ENCODE assay signal across 26 cellular contexts in the genomic region with DNA sequence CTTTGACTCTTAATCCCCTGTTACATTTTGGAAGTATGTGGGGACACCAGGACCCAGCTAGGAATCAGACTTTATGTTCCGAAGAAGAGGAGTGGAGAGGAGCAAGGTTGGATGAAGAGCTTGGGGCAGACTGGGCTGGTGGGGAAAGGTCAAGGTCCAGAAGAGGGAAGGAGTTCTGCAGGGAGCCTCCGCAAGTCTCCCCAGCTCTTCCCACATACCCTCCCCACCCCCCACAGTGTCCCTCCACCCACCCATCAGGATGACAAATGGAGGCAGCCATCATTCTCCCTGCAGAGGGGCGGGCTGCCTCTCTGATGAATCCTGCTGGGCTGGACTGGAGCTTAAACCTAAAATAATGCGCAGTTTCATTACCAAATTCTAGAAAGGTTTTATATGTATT.
DNase-seq lines count a peak whose midpoint lies in the region; ATAC-seq, FAIRE-seq and TF ChIP-seq lines count a peak whose summit lies in the region.
"Had no signal": no experiment of that assay in that cellular context is flagged by ENCODE, and none has a peak within 500 bp of the region (broad histone marks: within the 10 kb centered on the region; RNA-seq: fewer than 3 reads in every experiment).

No MANE protein-coding gene starts in this region.

- no peak overlapping the region for H3K4me3 Mint-ChIP-seq in HFFc6
- H3K4me3 Mint-ChIP-seq in natural killer cell = no peak overlapping the region
- H3K4me3 Mint-ChIP-seq: CD4-positive, CD25-positive, alpha-beta regulatory T cell had no signal

- H3K27ac Mint-ChIP-seq in HFFc6 (no peak overlapping the region), natural killer cell (no peak overlapping the region)
- H3K27ac Mint-ChIP-seq: CD4-positive, CD25-positive, alpha-beta regulatory T cell had no signal

- H3K9me3 Mint-ChIP-seq in HFFc6 (peaks cover 15% of the 10 kb centered on the region), natural killer cell (no peaks in the 10 kb centered on the region)

- no peak overlapping the region for H3K9ac ChIP-seq in kidney (ENCODE audit: low read length in 2 of 2)
- H3K9ac ChIP-seq: BLaER1 had no signal

- ATAC-seq in sciatic nerve = no peak
- ATAC-seq in GM19023 (IDR thresholded peaks at IDR 0.05; ENCODE audit: unreplicated experiment) = no peak
- no peak for ATAC-seq in natural killer cell
- ATAC-seq: HCT116 had no signal

- peaks cover 5% of the 10 kb centered on the region; the same call in 1 of the 2 replicates for H3K27me3 Mint-ChIP-seq in HFFc6 (ENCODE audit: insufficient read depth)
- H3K27me3 Mint-ChIP-seq in natural killer cell (ENCODE audit: low read depth in 2 of 2) = peaks cover 13 to 65% of the 10 kb centered on the region in 2 donors

- H3K27me3 ChIP-seq in right atrium auricular region (no peaks in the 10 kb centered on the region), vagina (no peaks in the 10 kb centered on the region)
- H3K27me3 ChIP-seq: BLaER1 had no signal

- peaks cover 20% of the 10 kb centered on the region for H3K4me1 Mint-ChIP-seq in HFFc6 (ENCODE audit: low read depth)
- peaks cover 0 to 4% of the 10 kb centered on the region in 2 donors for H3K4me1 Mint-ChIP-seq in natural killer cell
- H3K4me1 Mint-ChIP-seq: CD4-positive, CD25-positive, alpha-beta regulatory T cell had no signal

- TF ChIP-seq CTCF in right atrium auricular region (IDR thresholded peaks at IDR 0.05) (no peak), kidney (IDR thresholded peaks at IDR 0.05; ENCODE audit: borderline replicate concordance, extremely low read depth, insufficient read depth) (no peak), vagina (IDR thresholded peaks at IDR 0.05) (no peak), HFFc6 (IDR thresholded peaks at IDR 0.05) (no peak), natural killer cell (IDR thresholded peaks at IDR 0.05) (no peak)

- FAIRE-seq in kidney (lab: Jason Lieb, UNC) = no peak
- FAIRE-seq: GM12892, GM19239, H1 had no signal

- H3K36me3 Mint-ChIP-seq in HFFc6 (ENCODE audit: low read depth) = peaks cover 5% of the 10 kb centered on the region
- H3K36me3 Mint-ChIP-seq in natural killer cell = no peaks in the 10 kb centered on the region
- H3K36me3 Mint-ChIP-seq: CD4-positive, CD25-positive, alpha-beta regulatory T cell had no signal

- DNase-seq in right atrium auricular region (ENCODE audit: low spot score) (peak; percentile 43), cardiac septum (ENCODE audit: low spot score) (no peak), kidney (peak; percentile 18), sciatic nerve (ENCODE audit: low spot score) (peak; percentile 41), vagina (ENCODE audit: extremely low spot score in 2 of 2) (peak; percentile 55 to 76), HFFc6 (no peak), natural killer cell (no peak)
- DNase-seq: CD4-positive, CD25-positive, alpha-beta regulatory T cell; DMS153; DND-41; Karpas-422; NCI-H1092 treated with DMSO at 0.1 percent for 48 hours; NCI-H1436; NCI-H187; NCI-H2107; NCI-H526; NCI-H82; PC-9; SHP77 had no signal

- peaks cover 0 to 22% of the 10 kb centered on the region in 2 donors for H3K9me3 ChIP-seq in right atrium auricular region
- H3K9me3 ChIP-seq in kidney (ENCODE audit: control insufficient read depth in 1 of 2, low read length in 2 of 2) = peaks cover 0 to 5% of the 10 kb centered on the region in 2 donors
- no peaks in the 10 kb centered on the region for H3K9me3 ChIP-seq in vagina

- intact Hi-C loops in cardiac septum (cut with DNase I) (no loop called here), kidney (cut with DNase I) (no loop called here), sciatic nerve (cut with DNase I) (no loop called here), vagina (cut with DNase I) (no loop called here), natural killer cell (cut with micrococcal nuclease) (no loop called here)

- peaks cover 0 to 12% of the 10 kb centered on the region in 2 donors for H3K4me1 ChIP-seq in right atrium auricular region
- H3K4me1 ChIP-seq in kidney (ENCODE audit: control insufficient read depth in 1 of 2, insufficient read depth in 1 of 2, low read depth in 1 of 2, low read length in 2 of 2) = no peaks in the 10 kb centered on the region
- peaks cover 18% of the 10 kb centered on the region for H3K4me1 ChIP-seq in vagina
- H3K4me1 ChIP-seq: BLaER1 had no signal

- H3K4me3 ChIP-seq in right atrium auricular region (no peak overlapping the region), kidney (ENCODE audit: low read length in 2 of 2) (no peak overlapping the region), vagina (no peak overlapping the region)
- H3K4me3 ChIP-seq: BLaER1, PC-9 had no signal

- no peak for TF ChIP-seq POLR2A in vagina (IDR thresholded peaks at IDR 0.05)

- H3K27ac ChIP-seq in right atrium auricular region (no peak overlapping the region), kidney (ENCODE audit: low read depth in 2 of 2, low read length in 2 of 2) (no peak overlapping the region), vagina (no peak overlapping the region)
- H3K27ac ChIP-seq: BLaER1, PC-9, RWPE1 had no signal

- no peaks in the 10 kb centered on the region for H3K36me3 ChIP-seq in right atrium auricular region
- H3K36me3 ChIP-seq in kidney (ENCODE audit: control insufficient read depth in 1 of 2, insufficient read depth in 2 of 2, low read length in 2 of 2) = no peaks in the 10 kb centered on the region
- H3K36me3 ChIP-seq in vagina = no peaks in the 10 kb centered on the region
- H3K36me3 ChIP-seq: BLaER1 had no signal

Comparison
In these comparisons a context has a peak if more than half of its experiments do, and no peak if none do; other contexts are left out.
1. DNase-seq: peak in right atrium auricular region (single experiment), kidney (single experiment), sciatic nerve (single experiment) and vagina (2 of 2); none in cardiac septum (single experiment), HFFc6 (single experiment) and natural killer cell (single experiment).